In genomic region chr6:11855743-11856142, GRCh38 we compare ENCODE assay signal across 1 cellular context.
A peak's percentile ranks its signal among the peaks of the same experiment; 100 is the strongest.
TF ChIP-seq lines count a peak whose summit lies in the region.

No MANE protein-coding gene starts in this region.

TF ChIP-seq in GM12878, 131 proteins besides CTCF, POLR2A, EP300 and RAD21 (continued from another document):
- TF ChIP-seq CUX1 (IDR thresholded peaks at IDR 0.05; ENCODE audit: insufficient replicate concordance, low read depth, low read length) (no peak), FOXK2 (IDR thresholded peaks at IDR 0.05) (no peak), CBX5 (IDR thresholded peaks at IDR 0.05; ENCODE audit: low read depth) (0 out of 2 replicates have a peak, but pooled peaks have one; percentile 47), RELA (IDR thresholded peaks at IDR 0.05; ENCODE audit: borderline replicate concordance, partially characterized antibody) (no peak), STAT3 (IDR thresholded peaks at IDR 0.05; ENCODE audit: low read depth, low read length) (no peak), NR2C2 (IDR thresholded peaks at IDR 0.05; ENCODE audit: borderline replicate concordance, control insufficient read depth, insufficient read length, low read depth) (no peak)
